In genomic region chr17:43312011-43312410, GRCh38 we compare ENCODE assay signal across 21 cellular contexts.
"Had no signal": no experiment of that assay in that cellular context is flagged by ENCODE, and none has a peak within 500 bp of the region (broad histone marks: within the 10 kb centered on the region; RNA-seq: fewer than 3 reads in every experiment).

No MANE protein-coding gene starts in this region.

- H3K4me1 Mint-ChIP-seq: central memory CD8-positive, alpha-beta T cell; nephron had no signal

- DNase-seq: activated CD4-positive, alpha-beta T cell treated with anti-CD3 and anti-CD28 coated beads for 48 hours; activated effector memory CD4-positive, alpha-beta T cell treated with anti-CD3 and anti-CD28 coated beads, Interleukin-2, amount 50 U/mL, for 16 hours; activated naive CD4-positive, alpha-beta T cell treated with anti-CD3 and anti-CD28 coated beads, Interleukin-2, amount 10 ng/mL, durations not matched to agents 7 days and 5 days; activated T-cell treated with anti-CD3 and anti-CD28 coated beads, Interleukin-2, amount 50 U/mL, for 72 hours; esophagus squamous epithelium; gastrocnemius medialis; hypothalamus; nucleus accumbens; sigmoid colon; stimulated activated CD4-positive, alpha-beta T cell treated with anti-CD3 and anti-CD28 coated beads, Interleukin-2, amount 100 ng/mL, for 48 hours; stimulated activated naive CD4-positive, alpha-beta T cell treated with Interleukin-2 at 50 U/mL for 16 hours; substantia nigra; T1000; thyroid gland; upper lobe of right lung had no signal

- ATAC-seq: activated T-cell treated with anti-CD3 and anti-CD28 coated beads, Interleukin-2, amount 50 U/mL, for 72 hours; gastrocnemius medialis; upper lobe of right lung; WTC11 had no signal

- H3K4me1 ChIP-seq: breast epithelium, esophagus squamous epithelium, gastrocnemius medialis, sigmoid colon, thyroid gland, upper lobe of right lung had no signal

- H3K9me3 ChIP-seq: breast epithelium, esophagus squamous epithelium, gastrocnemius medialis, sigmoid colon, thyroid gland, upper lobe of right lung had no signal

- H3K27me3 Mint-ChIP-seq: central memory CD8-positive, alpha-beta T cell had no signal

- H3K9me3 Mint-ChIP-seq: activated naive CD4-positive, alpha-beta T cell treated with anti-CD3 and anti-CD28 coated beads, Interleukin-2, amount 10 ng/mL, durations not matched to agents 7 days and 5 days; activated T-cell treated with anti-CD3 and anti-CD28 coated beads, Interleukin-2, amount 50 U/mL, for 72 hours; central memory CD8-positive, alpha-beta T cell; nephron; T-helper 1 cell treated with Interleukin-12 subunit alpha and Interleukin-12 subunit beta and Interleukin-4 antibody, amounts not matched to agents 30 μg/mL and 1 μg/mL, for 36 hours; WTC11 had no signal

- H3K36me3 Mint-ChIP-seq: activated naive CD4-positive, alpha-beta T cell treated with anti-CD3 and anti-CD28 coated beads, Interleukin-2, amount 10 ng/mL, durations not matched to agents 7 days and 5 days; WTC11 had no signal

- H3K4me3 Mint-ChIP-seq: activated naive CD4-positive, alpha-beta T cell treated with anti-CD3 and anti-CD28 coated beads, Interleukin-2, amount 10 ng/mL, durations not matched to agents 7 days and 5 days; activated T-cell treated with anti-CD3 and anti-CD28 coated beads, Interleukin-2, amount 50 U/mL, for 72 hours; central memory CD8-positive, alpha-beta T cell; nephron; T-helper 1 cell treated with Interleukin-12 subunit alpha and Interleukin-12 subunit beta and Interleukin-4 antibody, amounts not matched to agents 30 μg/mL and 1 μg/mL, for 36 hours; WTC11 had no signal

- H3K27ac Mint-ChIP-seq: activated naive CD4-positive, alpha-beta T cell treated with anti-CD3 and anti-CD28 coated beads, Interleukin-2, amount 10 ng/mL, durations not matched to agents 7 days and 5 days; activated T-cell treated with anti-CD3 and anti-CD28 coated beads, Interleukin-2, amount 50 U/mL, for 72 hours; T-helper 1 cell treated with Interleukin-12 subunit alpha and Interleukin-12 subunit beta and Interleukin-4 antibody, amounts not matched to agents 30 μg/mL and 1 μg/mL, for 36 hours; WTC11 had no signal

- H3K27me3 ChIP-seq: breast epithelium, esophagus squamous epithelium, gastrocnemius medialis, sigmoid colon, thyroid gland, upper lobe of right lung had no signal

- H3K27ac ChIP-seq: breast epithelium, esophagus squamous epithelium, gastrocnemius medialis, sigmoid colon, thyroid gland, upper lobe of right lung had no signal

- H3K4me3 ChIP-seq: breast epithelium, esophagus squamous epithelium, gastrocnemius medialis, sigmoid colon, smooth muscle cell, thyroid gland, upper lobe of right lung had no signal

- H3K36me3 ChIP-seq: breast epithelium, esophagus squamous epithelium, gastrocnemius medialis, sigmoid colon, thyroid gland, upper lobe of right lung had no signal

- H3K4me2 ChIP-seq: smooth muscle cell had no signal
